Comparison of ENCODE assay signal across 30 cellular contexts in genomic region chr14:100365741-100366140, GRCh38. TPM values are rescaled to one million over a fixed set of nuclear protein-coding genes. Genes with fewer than 3 reads are reported as not detected.
"Had no signal": no experiment of that assay in that cellular context is flagged by ENCODE, and none has a peak within 500 bp of the region (broad histone marks: within the 10 kb centered on the region; RNA-seq: fewer than 3 reads in every experiment).

No MANE protein-coding gene starts in this region.

- DNase-seq: activated CD4-positive, alpha-beta T cell treated with anti-CD3 and anti-CD28 coated beads for 1 hour; activated CD4-positive, alpha-beta T cell treated with anti-CD3 and anti-CD28 coated beads, Interleukin-2, amount 10 ng/mL, durations not matched to agents 24 days and 14 days; activated CD4-positive, alpha-beta T cell treated with anti-CD3 and anti-CD28 coated beads, Interleukin-2, amount 50 U/mL, for 4 hours; activated CD4-positive, CD25-positive, alpha-beta regulatory T cell; activated CD8-positive, alpha-beta T cell treated with anti-CD3 and anti-CD28 coated beads, Interleukin-2, amount 10 ng/mL, durations not matched to agents 7 days and 5 days; activated gamma-delta T cell treated with Interleukin-2 at 50 U/mL for 16 hours; activated T-cell treated with anti-CD3 and anti-CD28 coated beads, Interleukin-2, amount 50 U/mL, for 24 hours; aorta; brain microvascular endothelial cell; central memory CD4-positive, alpha-beta T cell; NCI-H1092 treated with DMSO at 0.1 percent for 48 hours; NCI-H1417; NCI-H146; NCI-H187; NCI-H2029 treated with DMSO at 0.1 percent for 48 hours; NCI-H2107; NCI-H2171; NCI-H510A; NCI-H526; NCI-H748 treated with DMSO at 0.1 percent for 48 hours; OCI-M1; Right ventricle myocardium superior; SW 1271; T-helper 1 cell; T-helper 2 cell; T-helper 9 cell; WERI-Rb-1 had no signal

- H3K4me3 Mint-ChIP-seq: activated CD4-positive, alpha-beta T cell treated with anti-CD3 and anti-CD28 coated beads, Interleukin-2, amount 10 ng/mL, durations not matched to agents 24 days and 14 days; activated CD8-positive, alpha-beta T cell treated with anti-CD3 and anti-CD28 coated beads, Interleukin-2, amount 10 ng/mL, durations not matched to agents 7 days and 5 days; activated T-cell treated with anti-CD3 and anti-CD28 coated beads, Interleukin-2, amount 50 U/mL, for 24 hours had no signal

- H3K27ac ChIP-seq: brain microvascular endothelial cell, WERI-Rb-1 had no signal

- H3K9me3 Mint-ChIP-seq: activated CD4-positive, alpha-beta T cell treated with anti-CD3 and anti-CD28 coated beads, Interleukin-2, amount 10 ng/mL, durations not matched to agents 24 days and 14 days; activated naive CD4-positive, alpha-beta T cell treated with anti-CD3 and anti-CD28 coated beads, Interleukin-2, amount 50 U/mL, for 24 hours; activated T-cell treated with anti-CD3 and anti-CD28 coated beads, Interleukin-2, amount 50 U/mL, for 24 hours had no signal

- H3K27me3 ChIP-seq: brain microvascular endothelial cell had no signal

- ATAC-seq: activated CD8-positive, alpha-beta T cell treated with anti-CD3 and anti-CD28 coated beads, Interleukin-2, amount 10 ng/mL, durations not matched to agents 7 days and 5 days had no signal

- H3K27ac Mint-ChIP-seq: activated naive CD4-positive, alpha-beta T cell treated with anti-CD3 and anti-CD28 coated beads, Interleukin-2, amount 50 U/mL, for 24 hours had no signal

- H3K27me3 Mint-ChIP-seq: activated CD4-positive, alpha-beta T cell treated with anti-CD3 and anti-CD28 coated beads, Interleukin-2, amount 10 ng/mL, durations not matched to agents 24 days and 14 days; activated naive CD4-positive, alpha-beta T cell treated with anti-CD3 and anti-CD28 coated beads, Interleukin-2, amount 50 U/mL, for 24 hours; activated T-cell treated with anti-CD3 and anti-CD28 coated beads, Interleukin-2, amount 50 U/mL, for 24 hours had no signal

RNA-seq across cellular contexts. Expression of gene SLC25A47, which starts 42.6 kb away (rescaled TPM):
- total RNA-seq: activated CD4-positive, alpha-beta T cell treated with anti-CD3 and anti-CD28 coated beads, Interleukin-2, amount 10 ng/mL, durations not matched to agents 24 days and 14 days; activated CD8-positive, alpha-beta T cell treated with anti-CD3 and anti-CD28 coated beads, Interleukin-2, amount 10 ng/mL, durations not matched to agents 7 days and 5 days; aorta; cerebellum; M059J; Right ventricle myocardium superior had no signal
- polyA plus RNA-seq: aorta had no signal
